In genomic region chr1:109985251-109986053, GRCh38 we compare ENCODE assay signal across 8 cellular contexts. TPM values are rescaled to one million over a fixed set of nuclear protein-coding genes. Genes with fewer than 3 reads are reported as not detected.
A peak's percentile ranks its signal among the peaks of the same experiment; 100 is the strongest.
DNase-seq lines count a peak whose midpoint lies in the region; ATAC-seq, FAIRE-seq and TF ChIP-seq lines count a peak whose summit lies in the region.

No MANE protein-coding gene starts in this region.

- peak overlapping the region; percentile 79 for H3K4me2 ChIP-seq in HepG2 (ENCODE audit: low read depth, low read length)

- no peak overlapping the region for H2AFZ ChIP-seq in HepG2 (ENCODE audit: low read length)

- peak overlapping the region; percentile 90 for H3K9ac ChIP-seq in HepG2 (ENCODE audit: insufficient read depth, low read depth, low read length)

- TF ChIP-seq CTCF in cardiac muscle cell (IDR thresholded peaks at IDR 0.05; ENCODE audit: low read depth, low read length) (no peak), HepG2 (CRISPR knock-in tag; IDR thresholded peaks at IDR 0.05) (no peak), tibial artery (IDR thresholded peaks at IDR 0.05) (no peak)

- WGBS in HepG2 (ENCODE audit: low lambda C conversion rate), result 3% methylated on average over 13 of the region's 22 CpGs

- in situ Hi-C loops in HepG2 (cut with HindIII; ENCODE audit: extremely low pct_ligation_motif_present, low pct_unique_long_range_greater_than_20kb), result loop anchor here (10.0 kb wide), 1 partner anchor 341 kb away; no protein-coding TSS in a partner anchor

- H4K20me1 ChIP-seq in HepG2 (ENCODE audit: insufficient read depth, low read length), result peaks cover 3% of the 10 kb centered on the region; the same call in 1 of the 2 replicates

- peaks cover 46% of the 10 kb centered on the region for H3K79me2 ChIP-seq in HepG2 (ENCODE audit: insufficient read depth, low read length)

- no peak for TF ChIP-seq RAD21 in HepG2 (CRISPR knock-in tag; IDR thresholded peaks at IDR 0.05)

- no peak for FAIRE-seq in HepG2 (lab: Jason Lieb, UNC)

- TSS peak; percentile 50 for BruUV-seq in HepG2 (replicated peaks; lab: Mats Ljungman, UMichigan)

- H3K27ac ChIP-seq in cardiac muscle cell (peak overlapping the region; percentile 99), angular gyrus (ENCODE audit: low read depth, low read length) (peak overlapping the region; percentile 92), HepG2 (ENCODE audit: extremely low read length, insufficient read depth, low read length) (peak overlapping the region; percentile 87), tibial artery (peak overlapping the region; percentile 94 to 97)

- intact Hi-C loops in left ventricle myocardium superior (cut with micrococcal nuclease) (no loop called here), HepG2 (cut with micrococcal nuclease; ENCODE audit: unreplicated experiment) (loop anchor here (10.0 kb wide), 2 partner anchors 271 to 441 kb away; partner anchors contain the start of genes GNAI3 and GSTM5), tibial artery (cut with DNase I; ENCODE audit: low total_unique reads) (loop anchor here (10.0 kb wide), 1 partner anchor 441 kb away; the partner anchor contains the start of gene GNAI3)

- no peak for TF ChIP-seq POLR2A in HepG2 (IDR thresholded peaks at IDR 0.05; ENCODE audit: insufficient read depth in 1 of 2, low read depth in 2 of 2, low read length in 2 of 2)

- ATAC-seq in left ventricle myocardium superior, result no peak
- peak; percentile 8 for ATAC-seq in HepG2
- no peak for ATAC-seq in GM18519 (IDR thresholded peaks at IDR 0.05; ENCODE audit: low FRiP score, unreplicated experiment)
- ATAC-seq in GM21737 (IDR thresholded peaks at IDR 0.05; ENCODE audit: unreplicated experiment), result no peak

- TF ChIP-seq EP300 in HepG2 (IDR thresholded peaks at IDR 0.05; ENCODE audit: low read depth in 2 of 2, low read length in 2 of 2) (no peak), HepG2 (CRISPR knock-in tag; IDR thresholded peaks at IDR 0.05; ENCODE audit: borderline replicate concordance) (no peak)

- CTCF ChIA-PET in HepG2 (lab: Yijun Ruan, JAX; ENCODE audit: low intra/inter-chr PET ratio, low total read pairs), result interaction anchor here (1.3 to 3.6 kb wide), 4 partner anchors 25 to 211 kb away, joined by 4 to 48 read pairs (median 24); no protein-coding TSS in a partner anchor

- peak in 1 of 2 donors; percentile 27 for DNase-seq in cardiac muscle cell (ENCODE audit: low read depth in 1 of 2, low spot score in 1 of 2)
- no peak for DNase-seq in left ventricle myocardium superior
- no peak for DNase-seq in HepG2 (ENCODE audit: low spot score)
- DNase-seq in tibial artery, result no peak
- DNase-seq in DMS114 treated with DMSO at 0.1 percent for 48 hours (lab: John Stamatoyannopoulos, UW; ENCODE audit: unreplicated experiment), result no peak

- no peaks in the 10 kb centered on the region for H3K27me3 ChIP-seq in cardiac muscle cell
- no peaks in the 10 kb centered on the region; a peak in 1 of 5 replicates for H3K27me3 ChIP-seq in HepG2 (ENCODE audit: control insufficient read depth in 1 of 2, insufficient read depth in 2 of 2, low read length in 2 of 2)
- H3K27me3 ChIP-seq in tibial artery, result no peaks in the 10 kb centered on the region

- H3K9me3 ChIP-seq in cardiac muscle cell (ENCODE audit: low read depth) (no peaks in the 10 kb centered on the region), HepG2 (ENCODE audit: low read length) (no peaks in the 10 kb centered on the region), tibial artery (no peaks in the 10 kb centered on the region)

- peaks cover 9% of the 10 kb centered on the region for H3K36me3 ChIP-seq in cardiac muscle cell
- H3K36me3 ChIP-seq in HepG2 (replicated peaks in 1 of 2; ENCODE audit: control insufficient read depth in 1 of 2, insufficient read depth in 2 of 2, low read length in 2 of 2), result no peaks in the 10 kb centered on the region
- no peaks in the 10 kb centered on the region for H3K36me3 ChIP-seq in tibial artery

- peaks cover 31% of the 10 kb centered on the region for H3K4me1 ChIP-seq in cardiac muscle cell (ENCODE audit: low read depth)
- H3K4me1 ChIP-seq in HepG2 (ENCODE audit: insufficient read depth, low read length), result peaks cover 86% of the 10 kb centered on the region
- H3K4me1 ChIP-seq in tibial artery, result peaks cover 4 to 65% (median 37%) of the 10 kb centered on the region in 4 donors

- POLR2A ChIA-PET in HepG2 (lab: Yijun Ruan, JAX), result interaction anchor here (0.7 to 3.7 kb wide), 8 partner anchors 18 to 437 kb away, joined by 4 to 67 read pairs (median 8); partner anchors contain the start of genes CSF1, EPS8L3 and GNAI3

- H3K4me3 ChIP-seq in cardiac muscle cell (peak overlapping the region; percentile 85), HepG2 (replicated peaks in 1 of 3; ENCODE audit: insufficient read depth in 1 of 3, low read depth in 2 of 3, low read length in 3 of 3) (peak overlapping the region; percentile 81 to 94 (median 94)), tibial artery (peak overlapping the region; percentile 75 to 77)

TF ChIP-seq in HepG2, 621 proteins besides CTCF, POLR2A, EP300 and RAD21 (continues in another document):
- TF ChIP-seq ATF1 (CRISPR knock-in tag; IDR thresholded peaks at IDR 0.05), result no peak
- TF ChIP-seq NR0B2 (CRISPR knock-in tag; IDR thresholded peaks at IDR 0.05), result no peak
- 0 out of 2 replicates have a peak, but pooled peaks have one; percentile 0 for TF ChIP-seq ZFX (CRISPR knock-in tag; IDR thresholded peaks at IDR 0.05; ENCODE audit: low read depth)
- 0 out of 2 replicates have a peak, but pooled peaks have one; percentile 16 for TF ChIP-seq ZNF556 (CRISPR knock-in tag; IDR thresholded peaks at IDR 0.05; ENCODE audit: borderline replicate concordance)
- no peak for TF ChIP-seq ZNF709 (CRISPR knock-in tag; IDR thresholded peaks at IDR 0.05)
- no peak for TF ChIP-seq SP5 (CRISPR knock-in tag; IDR thresholded peaks at IDR 0.05; ENCODE audit: borderline replicate concordance, low read depth)
- TF ChIP-seq ZNF761 (CRISPR knock-in tag; conservative IDR thresholded peaks at IDR 0.05), result 0 out of 2 replicates have a peak, but pooled peaks have one; percentile 6

RNA-seq across cellular contexts. Expression of gene AHCYL1, which starts 0.9 kb away (rescaled TPM):
- 34.2 and 49.0 TPM in 2 replicates for total RNA-seq in cardiac muscle cell
- polyA plus RNA-seq in cardiac muscle cell, result 82.7 and 106 TPM in 2 replicates
- total RNA-seq in left ventricle myocardium superior, result 43.8 TPM
- 40.9 and 63.2 TPM in 2 replicates for total RNA-seq in HepG2 (2016; rRNA removed; fragmentation: Illumina TruSeq; extraction: Trizol)
- total RNA-seq in HepG2 (2016; cell fraction: cytosol; rRNA removed; fragmentation: Illumina TruSeq; extraction: Trizol; ENCODE audit: low read depth), result 3.7 and 5.4 TPM in 2 replicates
- total RNA-seq in HepG2 (2016; cell fraction: insoluble cytoplasmic fraction; rRNA removed; fragmentation: Illumina TruSeq; extraction: Trizol), result 40.0 and 59.5 TPM in 2 replicates
- total RNA-seq in HepG2 (2016; cell fraction: membrane; rRNA removed; fragmentation: Illumina TruSeq; extraction: Trizol), result 22.3 and 23.2 TPM in 2 replicates
- total RNA-seq in HepG2 (2016; cell fraction: nucleus; rRNA removed; fragmentation: Illumina TruSeq; extraction: Trizol), result 37.9 and 43.8 TPM in 2 replicates
- polyA plus RNA-seq in HepG2 (2011; rRNA removed), result 69.4 and 76.3 TPM in 2 replicates
- polyA plus RNA-seq in HepG2 (2011; cell fraction: cytosol; rRNA removed), result 38.4 and 54.0 TPM in 2 replicates
- 64.7 and 65.0 TPM in 2 replicates for polyA plus RNA-seq in HepG2 (2011; cell fraction: nucleus; rRNA removed)
- 76.2 and 86.9 TPM in 2 replicates for polyA plus RNA-seq in HepG2 (2012)
- 3.1 TPM in 2 replicates for polyA plus RNA-seq in HepG2 (2016; cell fraction: cytosol; fragmentation: Illumina TruSeq; extraction: Trizol; ENCODE audit: low read depth)
- 70.3 and 75.5 TPM in 2 replicates for polyA plus RNA-seq in HepG2 (2016; cell fraction: insoluble cytoplasmic fraction; fragmentation: Illumina TruSeq; extraction: Trizol; ENCODE audit: low read depth)
- 12.5 and 13.4 TPM in 2 replicates for polyA plus RNA-seq in HepG2 (2016; cell fraction: membrane; fragmentation: Illumina TruSeq; extraction: Trizol; ENCODE audit: low read depth)
- polyA plus RNA-seq in HepG2 (2016; cell fraction: nucleus; fragmentation: Illumina TruSeq; extraction: Trizol; ENCODE audit: insufficient read depth, low read depth), result 70.7 and 72.2 TPM in 2 replicates
- polyA minus RNA-seq in HepG2 (2011; rRNA and poly(A)+ RNA removed; ENCODE audit: low replicate concordance), result 45.5 and 101 TPM in 2 replicates
- 37.5 and 49.8 TPM in 2 replicates for polyA minus RNA-seq in HepG2 (2011; cell fraction: cytosol; rRNA and poly(A)+ RNA removed)
- 38.5 and 46.5 TPM in 2 replicates for polyA minus RNA-seq in HepG2 (2011; cell fraction: nucleus; rRNA and poly(A)+ RNA removed)

RNA-seq across cellular contexts. Expression of gene STRIP1, which starts 49.0 kb away (rescaled TPM):
- total RNA-seq in cardiac muscle cell (70.9 and 78.3 TPM in 2 replicates), left ventricle myocardium superior (17.2 TPM), HepG2 (2016; rRNA removed; fragmentation: Illumina TruSeq; extraction: Trizol) (16.3 and 27.9 TPM in 2 replicates)
- polyA plus RNA-seq in cardiac muscle cell (40.2 and 57.8 TPM in 2 replicates), HepG2 (2011; rRNA removed) (20.9 and 26.3 TPM in 2 replicates)
- total RNA-seq in HepG2 (2016; cell fraction: cytosol; rRNA removed; fragmentation: Illumina TruSeq; extraction: Trizol; ENCODE audit: low read depth), result 6.2 and 7.1 TPM in 2 replicates
- 14.0 and 27.8 TPM in 2 replicates for total RNA-seq in HepG2 (2016; cell fraction: insoluble cytoplasmic fraction; rRNA removed; fragmentation: Illumina TruSeq; extraction: Trizol)
- 10.0 and 13.7 TPM in 2 replicates for total RNA-seq in HepG2 (2016; cell fraction: membrane; rRNA removed; fragmentation: Illumina TruSeq; extraction: Trizol)
- 37.6 and 44.2 TPM in 2 replicates for total RNA-seq in HepG2 (2016; cell fraction: nucleus; rRNA removed; fragmentation: Illumina TruSeq; extraction: Trizol)
- polyA plus RNA-seq in HepG2 (2011; cell fraction: cytosol; rRNA removed), result 15.1 and 16.2 TPM in 2 replicates
- polyA plus RNA-seq in HepG2 (2011; cell fraction: nucleus; rRNA removed), result 91.2 and 91.4 TPM in 2 replicates
- polyA plus RNA-seq in HepG2 (2012), result 16.7 and 21.2 TPM in 2 replicates
- 1.0 and 1.3 TPM in 2 replicates for polyA plus RNA-seq in HepG2 (2016; cell fraction: cytosol; fragmentation: Illumina TruSeq; extraction: Trizol; ENCODE audit: low read depth)
- polyA plus RNA-seq in HepG2 (2016; cell fraction: insoluble cytoplasmic fraction; fragmentation: Illumina TruSeq; extraction: Trizol; ENCODE audit: low read depth), result 10.0 and 11.4 TPM in 2 replicates
- polyA plus RNA-seq in HepG2 (2016; cell fraction: membrane; fragmentation: Illumina TruSeq; extraction: Trizol; ENCODE audit: low read depth), result 2.5 and 2.7 TPM in 2 replicates
- 50.1 TPM in 2 replicates for polyA plus RNA-seq in HepG2 (2016; cell fraction: nucleus; fragmentation: Illumina TruSeq; extraction: Trizol; ENCODE audit: insufficient read depth, low read depth)
- 42.0 and 70.7 TPM in 2 replicates for polyA minus RNA-seq in HepG2 (2011; rRNA and poly(A)+ RNA removed; ENCODE audit: low replicate concordance)
- polyA minus RNA-seq in HepG2 (2011; cell fraction: cytosol; rRNA and poly(A)+ RNA removed), result 12.7 and 13.3 TPM in 2 replicates
- polyA minus RNA-seq in HepG2 (2011; cell fraction: nucleus; rRNA and poly(A)+ RNA removed), result 70.0 and 73.5 TPM in 2 replicates
